Comparison of ENCODE assay signal across 35 cellular contexts in genomic region chr11:71198141-71198822, GRCh38. TPM values are rescaled to one million over a fixed set of nuclear protein-coding genes. Genes with fewer than 3 reads are reported as not detected.
"Had no signal": no experiment of that assay in that cellular context is flagged by ENCODE, and none has a peak within 500 bp of the region (broad histone marks: within the 10 kb centered on the region; RNA-seq: fewer than 3 reads in every experiment).

No MANE protein-coding gene starts in this region.

- ATAC-seq: activated CD8-positive, alpha-beta memory T cell treated with anti-CD3 and anti-CD28 coated beads, Interleukin-2, amount 10 ng/mL, durations not matched to agents 7 days and 5 days; PC-3 had no signal

- H3K4me3 ChIP-seq: ascending aorta, cardiac muscle cell, MG63, Peyer's patch had no signal

- H3K27me3 ChIP-seq: ascending aorta, cardiac muscle cell, MG63, Peyer's patch had no signal

- H3K36me3 ChIP-seq: ascending aorta, cardiac muscle cell, MG63, Peyer's patch had no signal

- H3K9me3 ChIP-seq: ascending aorta, MG63, Peyer's patch had no signal

- H3K27ac ChIP-seq: ascending aorta, cardiac muscle cell, Peyer's patch, RWPE1, VCaP had no signal

- DNase-seq: activated B cell treated with CpG ODN at 0.5 μM for 24 hours; activated CD4-positive, alpha-beta memory T cell treated with anti-CD3 and anti-CD28 coated beads for 36 hours; activated CD4-positive, alpha-beta T cell treated with anti-CD3 and anti-CD28 coated beads for 4 hours; activated CD4-positive, alpha-beta T cell treated with anti-CD3 and anti-CD28 coated beads, Interleukin-2, amount 50 U/mL, for 1 hour; activated CD4-positive, CD25-positive, alpha-beta regulatory T cell treated with anti-CD3 and anti-CD28 coated beads, Interleukin-2, amount 50 U/mL, for 72 hours; activated CD8-positive, alpha-beta memory T cell treated with anti-CD3 and anti-CD28 coated beads, Interleukin-2, amount 10 ng/mL, durations not matched to agents 7 days and 5 days; activated CD8-positive, alpha-beta memory T cell treated with anti-CD3 and anti-CD28 coated beads, Interleukin-2, amount 50 U/mL, for 48 hours; activated effector memory CD4-positive, alpha-beta T cell treated with Interleukin-2 at 50 U/mL for 16 hours; activated naive CD4-positive, alpha-beta T cell treated with anti-CD3 and anti-CD28 coated beads, Interleukin-2, amount 50 U/mL, for 16 hours; activated naive CD8-positive, alpha-beta T cell treated with anti-CD3 and anti-CD28 coated beads for 36 hours; activated T-cell treated with anti-CD3 and anti-CD28 coated beads, Interleukin-2, amount 50 U/mL, for 48 hours; amniotic stem cell; Kasumi-1; KG1; MG63; NCI-H1048; NCI-H1105 treated with DMSO at 0.1 percent for 48 hours; NCI-H1436; NCI-H1694; NCI-H1930; NCI-H2081 treated with DMSO at 0.1 percent for 48 hours; NCI-H226; NCI-H524 treated with DMSO at 0.1 percent for 48 hours; NK-92 treated with Interleukin-12 subunit alpha and Interleukin-12 subunit beta, amount 100 ng/mL, for 24 hours; PC-3; Right ventricle myocardium superior; SW 1271; T-helper 1 cell; T-helper 2 cell; T-helper 9 cell had no signal

- H3K4me1 ChIP-seq: ascending aorta, Peyer's patch had no signal

RNA-seq across cellular contexts. Expression of gene SHANK2, which starts 54.1 kb away (rescaled TPM):
- total RNA-seq: activated CD4-positive, alpha-beta memory T cell treated with anti-CD3 and anti-CD28 coated beads for 36 hours; activated CD8-positive, alpha-beta memory T cell treated with anti-CD3 and anti-CD28 coated beads, Interleukin-2, amount 10 ng/mL, durations not matched to agents 7 days and 5 days; activated naive CD8-positive, alpha-beta T cell treated with anti-CD3 and anti-CD28 coated beads for 36 hours had no signal
- polyA plus RNA-seq: cardiac muscle cell had no signal
